Comparison of ENCODE assay signal across 2 cellular contexts in the genomic region with DNA sequence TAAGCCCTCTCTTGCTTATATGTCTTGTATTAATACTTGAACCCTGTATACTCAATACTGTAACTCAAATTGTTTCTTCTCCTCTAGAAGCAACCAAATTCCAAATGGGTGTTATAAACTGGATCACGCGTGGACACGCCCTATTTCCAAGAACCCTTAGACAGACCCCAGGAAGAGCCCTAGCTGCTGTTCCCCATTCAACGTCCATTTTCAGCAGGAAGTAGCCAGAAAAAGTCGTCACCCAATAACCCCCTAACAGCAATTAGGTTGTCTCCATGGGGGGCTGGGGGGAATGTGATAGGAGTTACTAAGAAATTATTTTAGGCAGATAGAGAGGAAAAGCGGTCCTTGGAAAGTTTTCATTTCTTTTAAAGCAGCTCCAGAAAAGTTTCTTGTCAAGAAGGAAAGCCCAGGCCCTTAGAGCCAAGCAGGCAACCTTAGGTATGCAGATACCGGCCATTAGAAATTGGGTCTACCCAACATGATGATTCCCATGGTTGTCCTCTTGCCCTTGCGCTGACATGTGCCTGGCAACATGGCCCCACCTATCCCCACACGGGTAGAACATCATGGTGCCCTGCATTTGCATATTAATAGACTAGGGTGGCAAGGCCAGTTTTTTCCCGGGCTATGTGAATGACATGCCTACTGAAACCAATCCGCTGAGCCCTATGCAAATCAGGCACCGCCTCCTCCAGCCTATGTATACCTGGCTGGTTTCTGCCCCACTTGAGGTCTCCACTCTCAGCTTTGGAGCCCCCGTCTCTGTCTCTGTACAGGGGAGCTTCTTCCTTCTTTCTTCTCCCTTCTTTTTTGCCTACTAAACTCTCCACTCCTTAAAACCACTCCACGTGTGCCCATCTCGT.
TF ChIP-seq lines count a peak whose summit lies in the region.

No MANE protein-coding gene starts in this region.

TF ChIP-seq in GM23338, 12 proteins besides CTCF, POLR2A, EP300 and RAD21:
- no peak for TF ChIP-seq CREB1 (CRISPR knock-in tag; IDR thresholded peaks at IDR 0.05; ENCODE audit: low read depth)

TF ChIP-seq in K562, 482 proteins besides CTCF, POLR2A, EP300 and RAD21 (continues in another document):
- TF ChIP-seq ERF (CRISPR knock-in tag; IDR thresholded peaks at IDR 0.05) (no peak), RBM22 (IDR thresholded peaks at IDR 0.05; ENCODE audit: low read depth, low read length, poor library complexity, severe bottlenecking) (no peak), ZNF239 (CRISPR knock-in tag; IDR thresholded peaks at IDR 0.05) (no peak), U2AF2 (optimal IDR thresholded peaks at IDR 0.05; ENCODE audit: low read depth, low read length) (no peak), ZNF75A (CRISPR knock-in tag; IDR thresholded peaks at IDR 0.05) (0 out of 2 replicates have a peak, but pooled peaks have one; percentile 44), ZNF184 (CRISPR knock-in tag; IDR thresholded peaks at IDR 0.05) (no peak), TAF15 (IDR thresholded peaks at IDR 0.05; ENCODE audit: low read depth, low read length) (no peak), DMBX1 (CRISPR knock-in tag; IDR thresholded peaks at IDR 0.05; ENCODE audit: borderline replicate concordance) (peak; percentile 84; the same call in 1 of the 2 replicates), SNIP1 (IDR thresholded peaks at IDR 0.05; ENCODE audit: low read depth) (no peak), MEIS2 (IDR thresholded peaks at IDR 0.05; ENCODE audit: partially characterized antibody) (no peak), SMARCB1 (IDR thresholded peaks at IDR 0.05; ENCODE audit: insufficient read length, low read depth) (no peak), ELF1 (tag; IDR thresholded peaks at IDR 0.05) (peak; percentile 42; the same call in 1 of the 2 replicates), ZSCAN32 (CRISPR knock-in tag; IDR thresholded peaks at IDR 0.05) (no peak), FUS (optimal IDR thresholded peaks at IDR 0.05; ENCODE audit: low read depth, low read length) (no peak), THRAP3 (IDR thresholded peaks at IDR 0.05; ENCODE audit: borderline replicate concordance) (no peak), ATF1 (CRISPR knock-in tag; IDR thresholded peaks at IDR 0.05) (no peak), ATF1 (tag; IDR thresholded peaks at IDR 0.05) (peak; percentile 47), ZBTB7A (IDR thresholded peaks at IDR 0.05; ENCODE audit: borderline replicate concordance, control insufficient read depth, low read depth, low read length) (peak; percentile 58; the same call in 1 of the 2 replicates), PHF8 (IDR thresholded peaks at IDR 0.05; ENCODE audit: borderline replicate concordance, low read length) (0 out of 2 replicates have a peak, but pooled peaks have one; percentile 2), NCOA4 (IDR thresholded peaks at IDR 0.05; ENCODE audit: partially characterized antibody) (no peak), GABPA (tag; conservative IDR thresholded peaks at IDR 0.05; ENCODE audit: low read depth) (peak; percentile 52; the same call in 1 of the 2 replicates), ZSCAN29 (IDR thresholded peaks at IDR 0.05) (no peak), FOSL1 (tag; conservative IDR thresholded peaks at IDR 0.05) (0 out of 2 replicates have a peak, but pooled peaks have one; percentile 23), SP2 (IDR thresholded peaks at IDR 0.05; ENCODE audit: extremely low read depth, low read depth, low read length, poor library complexity, severe bottlenecking) (no peak), PTRF (tag; IDR thresholded peaks at IDR 0.05) (no peak; the same call in 1 of the 2 replicates), ZZZ3 (IDR thresholded peaks at IDR 0.05) (no peak; the same call in 1 of the 2 replicates), FOXK2 (conservative IDR thresholded peaks at IDR 0.05 in 1 of 2, IDR thresholded peaks at IDR 0.05 in 1 of 2; ENCODE audit: low read depth in 2 of 2) (peak; percentile 21 to 28; a peak in 1 of 4 replicates), TEAD1 (CRISPR knock-in tag; IDR thresholded peaks at IDR 0.05) (0 out of 4 replicates have a peak, but pooled peaks of 1 of the 2 experiments have one; percentile 40), SMC3 (conservative IDR thresholded peaks at IDR 0.05; ENCODE audit: insufficient read depth, low read depth, low read length) (no peak), ZNF324 (CRISPR knock-in tag; IDR thresholded peaks at IDR 0.05) (no peak), KLF16 (IDR thresholded peaks at IDR 0.05) (no peak), RUNX1 (IDR thresholded peaks at IDR 0.05; ENCODE audit: low read depth) (no peak)
- TF ChIP-seq, protein P1, sequence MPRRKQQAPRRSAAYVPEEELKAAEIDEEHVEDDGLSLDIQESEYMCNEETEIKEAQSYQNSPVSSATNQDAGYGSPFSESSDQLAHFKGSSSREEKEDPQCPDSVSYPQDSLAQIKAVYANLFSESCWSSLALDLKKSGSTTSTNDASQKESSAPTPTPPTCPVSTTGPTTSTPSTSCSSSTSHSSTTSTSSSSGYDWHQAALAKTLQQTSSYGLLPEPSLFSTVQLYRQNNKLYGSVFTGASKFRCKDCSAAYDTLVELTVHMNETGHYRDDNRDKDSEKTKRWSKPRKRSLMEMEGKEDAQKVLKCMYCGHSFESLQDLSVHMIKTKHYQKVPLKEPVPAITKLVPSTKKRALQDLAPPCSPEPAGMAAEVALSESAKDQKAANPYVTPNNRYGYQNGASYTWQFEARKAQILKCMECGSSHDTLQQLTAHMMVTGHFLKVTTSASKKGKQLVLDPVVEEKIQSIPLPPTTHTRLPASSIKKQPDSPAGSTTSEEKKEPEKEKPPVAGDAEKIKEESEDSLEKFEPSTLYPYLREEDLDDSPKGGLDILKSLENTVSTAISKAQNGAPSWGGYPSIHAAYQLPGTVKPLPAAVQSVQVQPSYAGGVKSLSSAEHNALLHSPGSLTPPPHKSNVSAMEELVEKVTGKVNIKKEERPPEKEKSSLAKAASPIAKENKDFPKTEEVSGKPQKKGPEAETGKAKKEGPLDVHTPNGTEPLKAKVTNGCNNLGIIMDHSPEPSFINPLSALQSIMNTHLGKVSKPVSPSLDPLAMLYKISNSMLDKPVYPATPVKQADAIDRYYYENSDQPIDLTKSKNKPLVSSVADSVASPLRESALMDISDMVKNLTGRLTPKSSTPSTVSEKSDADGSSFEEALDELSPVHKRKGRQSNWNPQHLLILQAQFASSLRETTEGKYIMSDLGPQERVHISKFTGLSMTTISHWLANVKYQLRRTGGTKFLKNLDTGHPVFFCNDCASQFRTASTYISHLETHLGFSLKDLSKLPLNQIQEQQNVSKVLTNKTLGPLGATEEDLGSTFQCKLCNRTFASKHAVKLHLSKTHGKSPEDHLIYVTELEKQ (CRISPR knock-in tag; IDR thresholded peaks at IDR 0.05), result no peak
- TF ChIP-seq, protein P2, sequence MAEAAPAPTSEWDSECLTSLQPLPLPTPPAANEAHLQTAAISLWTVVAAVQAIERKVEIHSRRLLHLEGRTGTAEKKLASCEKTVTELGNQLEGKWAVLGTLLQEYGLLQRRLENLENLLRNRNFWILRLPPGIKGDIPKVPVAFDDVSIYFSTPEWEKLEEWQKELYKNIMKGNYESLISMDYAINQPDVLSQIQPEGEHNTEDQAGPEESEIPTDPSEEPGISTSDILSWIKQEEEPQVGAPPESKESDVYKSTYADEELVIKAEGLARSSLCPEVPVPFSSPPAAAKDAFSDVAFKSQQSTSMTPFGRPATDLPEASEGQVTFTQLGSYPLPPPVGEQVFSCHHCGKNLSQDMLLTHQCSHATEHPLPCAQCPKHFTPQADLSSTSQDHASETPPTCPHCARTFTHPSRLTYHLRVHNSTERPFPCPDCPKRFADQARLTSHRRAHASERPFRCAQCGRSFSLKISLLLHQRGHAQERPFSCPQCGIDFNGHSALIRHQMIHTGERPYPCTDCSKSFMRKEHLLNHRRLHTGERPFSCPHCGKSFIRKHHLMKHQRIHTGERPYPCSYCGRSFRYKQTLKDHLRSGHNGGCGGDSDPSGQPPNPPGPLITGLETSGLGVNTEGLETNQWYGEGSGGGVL (CRISPR knock-in tag; IDR thresholded peaks at IDR 0.05), result no peak
- TF ChIP-seq, protein P3, sequence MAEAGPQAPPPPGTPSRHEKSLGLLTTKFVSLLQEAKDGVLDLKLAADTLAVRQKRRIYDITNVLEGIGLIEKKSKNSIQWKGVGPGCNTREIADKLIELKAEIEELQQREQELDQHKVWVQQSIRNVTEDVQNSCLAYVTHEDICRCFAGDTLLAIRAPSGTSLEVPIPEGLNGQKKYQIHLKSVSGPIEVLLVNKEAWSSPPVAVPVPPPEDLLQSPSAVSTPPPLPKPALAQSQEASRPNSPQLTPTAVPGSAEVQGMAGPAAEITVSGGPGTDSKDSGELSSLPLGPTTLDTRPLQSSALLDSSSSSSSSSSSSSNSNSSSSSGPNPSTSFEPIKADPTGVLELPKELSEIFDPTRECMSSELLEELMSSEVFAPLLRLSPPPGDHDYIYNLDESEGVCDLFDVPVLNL (CRISPR knock-in tag; IDR thresholded peaks at IDR 0.05; ENCODE audit: low read depth), result no peak
- TF ChIP-seq, protein P4, sequence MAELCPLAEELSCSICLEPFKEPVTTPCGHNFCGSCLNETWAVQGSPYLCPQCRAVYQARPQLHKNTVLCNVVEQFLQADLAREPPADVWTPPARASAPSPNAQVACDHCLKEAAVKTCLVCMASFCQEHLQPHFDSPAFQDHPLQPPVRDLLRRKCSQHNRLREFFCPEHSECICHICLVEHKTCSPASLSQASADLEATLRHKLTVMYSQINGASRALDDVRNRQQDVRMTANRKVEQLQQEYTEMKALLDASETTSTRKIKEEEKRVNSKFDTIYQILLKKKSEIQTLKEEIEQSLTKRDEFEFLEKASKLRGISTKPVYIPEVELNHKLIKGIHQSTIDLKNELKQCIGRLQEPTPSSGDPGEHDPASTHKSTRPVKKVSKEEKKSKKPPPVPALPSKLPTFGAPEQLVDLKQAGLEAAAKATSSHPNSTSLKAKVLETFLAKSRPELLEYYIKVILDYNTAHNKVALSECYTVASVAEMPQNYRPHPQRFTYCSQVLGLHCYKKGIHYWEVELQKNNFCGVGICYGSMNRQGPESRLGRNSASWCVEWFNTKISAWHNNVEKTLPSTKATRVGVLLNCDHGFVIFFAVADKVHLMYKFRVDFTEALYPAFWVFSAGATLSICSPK (IDR thresholded peaks at IDR 0.05; ENCODE audit: borderline replicate concordance), result no peak
- TF ChIP-seq, protein P5, sequence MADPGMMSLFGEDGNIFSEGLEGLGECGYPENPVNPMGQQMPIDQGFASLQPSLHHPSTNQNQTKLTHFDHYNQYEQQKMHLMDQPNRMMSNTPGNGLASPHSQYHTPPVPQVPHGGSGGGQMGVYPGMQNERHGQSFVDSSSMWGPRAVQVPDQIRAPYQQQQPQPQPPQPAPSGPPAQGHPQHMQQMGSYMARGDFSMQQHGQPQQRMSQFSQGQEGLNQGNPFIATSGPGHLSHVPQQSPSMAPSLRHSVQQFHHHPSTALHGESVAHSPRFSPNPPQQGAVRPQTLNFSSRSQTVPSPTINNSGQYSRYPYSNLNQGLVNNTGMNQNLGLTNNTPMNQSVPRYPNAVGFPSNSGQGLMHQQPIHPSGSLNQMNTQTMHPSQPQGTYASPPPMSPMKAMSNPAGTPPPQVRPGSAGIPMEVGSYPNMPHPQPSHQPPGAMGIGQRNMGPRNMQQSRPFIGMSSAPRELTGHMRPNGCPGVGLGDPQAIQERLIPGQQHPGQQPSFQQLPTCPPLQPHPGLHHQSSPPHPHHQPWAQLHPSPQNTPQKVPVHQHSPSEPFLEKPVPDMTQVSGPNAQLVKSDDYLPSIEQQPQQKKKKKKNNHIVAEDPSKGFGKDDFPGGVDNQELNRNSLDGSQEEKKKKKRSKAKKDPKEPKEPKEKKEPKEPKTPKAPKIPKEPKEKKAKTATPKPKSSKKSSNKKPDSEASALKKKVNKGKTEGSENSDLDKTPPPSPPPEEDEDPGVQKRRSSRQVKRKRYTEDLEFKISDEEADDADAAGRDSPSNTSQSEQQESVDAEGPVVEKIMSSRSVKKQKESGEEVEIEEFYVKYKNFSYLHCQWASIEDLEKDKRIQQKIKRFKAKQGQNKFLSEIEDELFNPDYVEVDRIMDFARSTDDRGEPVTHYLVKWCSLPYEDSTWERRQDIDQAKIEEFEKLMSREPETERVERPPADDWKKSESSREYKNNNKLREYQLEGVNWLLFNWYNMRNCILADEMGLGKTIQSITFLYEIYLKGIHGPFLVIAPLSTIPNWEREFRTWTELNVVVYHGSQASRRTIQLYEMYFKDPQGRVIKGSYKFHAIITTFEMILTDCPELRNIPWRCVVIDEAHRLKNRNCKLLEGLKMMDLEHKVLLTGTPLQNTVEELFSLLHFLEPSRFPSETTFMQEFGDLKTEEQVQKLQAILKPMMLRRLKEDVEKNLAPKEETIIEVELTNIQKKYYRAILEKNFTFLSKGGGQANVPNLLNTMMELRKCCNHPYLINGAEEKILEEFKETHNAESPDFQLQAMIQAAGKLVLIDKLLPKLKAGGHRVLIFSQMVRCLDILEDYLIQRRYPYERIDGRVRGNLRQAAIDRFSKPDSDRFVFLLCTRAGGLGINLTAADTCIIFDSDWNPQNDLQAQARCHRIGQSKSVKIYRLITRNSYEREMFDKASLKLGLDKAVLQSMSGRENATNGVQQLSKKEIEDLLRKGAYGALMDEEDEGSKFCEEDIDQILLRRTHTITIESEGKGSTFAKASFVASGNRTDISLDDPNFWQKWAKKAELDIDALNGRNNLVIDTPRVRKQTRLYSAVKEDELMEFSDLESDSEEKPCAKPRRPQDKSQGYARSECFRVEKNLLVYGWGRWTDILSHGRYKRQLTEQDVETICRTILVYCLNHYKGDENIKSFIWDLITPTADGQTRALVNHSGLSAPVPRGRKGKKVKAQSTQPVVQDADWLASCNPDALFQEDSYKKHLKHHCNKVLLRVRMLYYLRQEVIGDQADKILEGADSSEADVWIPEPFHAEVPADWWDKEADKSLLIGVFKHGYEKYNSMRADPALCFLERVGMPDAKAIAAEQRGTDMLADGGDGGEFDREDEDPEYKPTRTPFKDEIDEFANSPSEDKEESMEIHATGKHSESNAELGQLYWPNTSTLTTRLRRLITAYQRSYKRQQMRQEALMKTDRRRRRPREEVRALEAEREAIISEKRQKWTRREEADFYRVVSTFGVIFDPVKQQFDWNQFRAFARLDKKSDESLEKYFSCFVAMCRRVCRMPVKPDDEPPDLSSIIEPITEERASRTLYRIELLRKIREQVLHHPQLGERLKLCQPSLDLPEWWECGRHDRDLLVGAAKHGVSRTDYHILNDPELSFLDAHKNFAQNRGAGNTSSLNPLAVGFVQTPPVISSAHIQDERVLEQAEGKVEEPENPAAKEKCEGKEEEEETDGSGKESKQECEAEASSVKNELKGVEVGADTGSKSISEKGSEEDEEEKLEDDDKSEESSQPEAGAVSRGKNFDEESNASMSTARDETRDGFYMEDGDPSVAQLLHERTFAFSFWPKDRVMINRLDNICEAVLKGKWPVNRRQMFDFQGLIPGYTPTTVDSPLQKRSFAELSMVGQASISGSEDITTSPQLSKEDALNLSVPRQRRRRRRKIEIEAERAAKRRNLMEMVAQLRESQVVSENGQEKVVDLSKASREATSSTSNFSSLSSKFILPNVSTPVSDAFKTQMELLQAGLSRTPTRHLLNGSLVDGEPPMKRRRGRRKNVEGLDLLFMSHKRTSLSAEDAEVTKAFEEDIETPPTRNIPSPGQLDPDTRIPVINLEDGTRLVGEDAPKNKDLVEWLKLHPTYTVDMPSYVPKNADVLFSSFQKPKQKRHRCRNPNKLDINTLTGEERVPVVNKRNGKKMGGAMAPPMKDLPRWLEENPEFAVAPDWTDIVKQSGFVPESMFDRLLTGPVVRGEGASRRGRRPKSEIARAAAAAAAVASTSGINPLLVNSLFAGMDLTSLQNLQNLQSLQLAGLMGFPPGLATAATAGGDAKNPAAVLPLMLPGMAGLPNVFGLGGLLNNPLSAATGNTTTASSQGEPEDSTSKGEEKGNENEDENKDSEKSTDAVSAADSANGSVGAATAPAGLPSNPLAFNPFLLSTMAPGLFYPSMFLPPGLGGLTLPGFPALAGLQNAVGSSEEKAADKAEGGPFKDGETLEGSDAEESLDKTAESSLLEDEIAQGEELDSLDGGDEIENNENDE (IDR thresholded peaks at IDR 0.05; ENCODE audit: low read depth, low read length), result no peak
